In the genomic region with DNA sequence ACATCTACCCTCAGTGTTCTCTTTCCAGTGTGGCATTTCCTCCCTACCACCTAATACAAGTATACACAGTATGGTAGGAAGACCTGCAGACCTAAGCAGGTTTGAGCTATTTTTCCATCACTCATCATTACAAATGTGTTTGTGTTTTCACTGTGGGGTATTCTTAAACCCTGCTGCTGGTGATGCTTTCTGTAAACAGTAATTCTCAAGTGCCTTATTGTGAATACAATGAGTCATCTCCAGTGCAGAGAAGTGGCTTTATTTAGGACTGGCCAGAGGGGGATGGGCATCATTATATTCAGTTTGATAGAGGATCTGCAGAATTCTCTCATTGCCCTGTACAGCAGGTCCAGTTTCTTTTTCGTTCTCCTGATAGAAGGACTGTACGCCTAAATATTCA, we compare ENCODE assay signal across 17 cellular contexts.
A peak's percentile ranks its signal among the peaks of the same experiment; 100 is the strongest.
DNase-seq lines count a peak whose midpoint lies in the region; ATAC-seq, FAIRE-seq and TF ChIP-seq lines count a peak whose summit lies in the region.
"Had no signal": no experiment of that assay in that cellular context is flagged by ENCODE, and none has a peak within 500 bp of the region (broad histone marks: within the 10 kb centered on the region; RNA-seq: fewer than 3 reads in every experiment).

No MANE protein-coding gene starts in this region.

- H3K27me3 ChIP-seq in heart left ventricle (no peaks in the 10 kb centered on the region), right atrium auricular region (no peaks in the 10 kb centered on the region), HAP-1 (ENCODE audit: low read depth) (no peaks in the 10 kb centered on the region)
- H3K27me3 ChIP-seq: neural progenitor cell, suprapubic skin had no signal

- TF ChIP-seq POLR2A in heart left ventricle (IDR thresholded peaks at IDR 0.05): no peak

- H3K36me3 ChIP-seq in heart left ventricle (no peaks in the 10 kb centered on the region), right atrium auricular region (no peaks in the 10 kb centered on the region), HAP-1 (replicated peaks) (no peaks in the 10 kb centered on the region)
- H3K36me3 ChIP-seq: neural progenitor cell, suprapubic skin had no signal

- DNase-seq in heart left ventricle (no peak), right atrium auricular region (ENCODE audit: low spot score) (no peak), NCI-H2227 treated with DMSO at 0.1 percent for 48 hours (lab: John Stamatoyannopoulos, UW) (peak; percentile 78), urothelium cell line (ENCODE audit: low spot score) (peak; percentile 30), HAP-1 (ENCODE audit: low spot score in 2 of 2) (no peak)
- no peak for DNase-seq in activated CD4-positive, alpha-beta T cell treated with anti-CD3 and anti-CD28 coated beads for 48 hours
- DNase-seq: activated CD4-positive, alpha-beta T cell treated with anti-CD3 and anti-CD28 coated beads, Interleukin-2, amount 10 ng/mL, durations not matched to agents 7 days and 5 days; CD4-positive, alpha-beta T cell; GF-D8; Karpas-422; stimulated activated CD4-positive, alpha-beta T cell treated with anti-CD3 and anti-CD28 coated beads, Interleukin-1b, Interleukin-23, amount 100 ng/mL, for 48 hours had no signal

- TF ChIP-seq CTCF in heart left ventricle (IDR thresholded peaks at IDR 0.05) (no peak), right atrium auricular region (IDR thresholded peaks at IDR 0.05) (no peak)

- 66 to 78% (median 75%) methylated on average over 2 of the region's 2 CpGs for WGBS in heart left ventricle, 4 donors

- FAIRE-seq in urothelium cell line (lab: Jason Lieb, UNC): no peak
- FAIRE-seq: endometrium, frontal cortex had no signal

- in situ Hi-C loops in HAP-1 (cut with MboI; ENCODE audit: low sequenced_read_pairs): no loop called here

- peaks cover 0 to 3% (median 0%) of the 10 kb centered on the region in 12 donors for H3K9me3 ChIP-seq in heart left ventricle
- no peaks in the 10 kb centered on the region for H3K9me3 ChIP-seq in right atrium auricular region
- H3K9me3 ChIP-seq in HAP-1: no peaks in the 10 kb centered on the region
- H3K9me3 ChIP-seq: suprapubic skin had no signal

- intact Hi-C loops in heart left ventricle (cut with DNase I): no loop called here

- ATAC-seq in heart left ventricle: peak; percentile 52 to 86 (median 74)
- no peak for ATAC-seq in HG02981 (IDR thresholded peaks at IDR 0.05; ENCODE audit: unreplicated experiment)

- H3K4me3 ChIP-seq in heart left ventricle: no peak overlapping the region
- H3K4me3 ChIP-seq in right atrium auricular region: no peak overlapping the region
- no peak overlapping the region for H3K4me3 ChIP-seq in HAP-1
- H3K4me3 ChIP-seq: neural progenitor cell, suprapubic skin had no signal

- H3K4me1 ChIP-seq in heart left ventricle: peaks cover 0 to 11% (median 0%) of the 10 kb centered on the region in 12 donors
- H3K4me1 ChIP-seq in right atrium auricular region: no peaks in the 10 kb centered on the region
- H3K4me1 ChIP-seq in HAP-1: peaks cover 3% of the 10 kb centered on the region; the same call in 1 of the 2 replicates
- H3K4me1 ChIP-seq: neural progenitor cell, suprapubic skin had no signal

- no peak overlapping the region for H3K27ac ChIP-seq in heart left ventricle
- H3K27ac ChIP-seq in right atrium auricular region: no peak overlapping the region
- peak overlapping the region; percentile 37 for H3K27ac ChIP-seq in angular gyrus (ENCODE audit: low read depth, low read length)
- H3K27ac ChIP-seq: neural progenitor cell, suprapubic skin had no signal

Comparison
In these comparisons a context has a peak if more than half of its experiments do, and no peak if none do; other contexts are left out.
1. DNase-seq: peak in NCI-H2227 treated with DMSO at 0.1 percent for 48 hours (single experiment) and urothelium cell line (single experiment); none in heart left ventricle (0 of 5), right atrium auricular region (single experiment), activated CD4-positive, alpha-beta T cell treated with anti-CD3 and anti-CD28 coated beads for 48 hours (single experiment) and HAP-1 (0 of 2).